Comparison of ENCODE assay signal across 10 cellular contexts in genomic region chr6:157984686-157985225, GRCh38. TPM values are rescaled to one million over a fixed set of nuclear protein-coding genes. Genes with fewer than 3 reads are reported as not detected.
A peak's percentile ranks its signal among the peaks of the same experiment; 100 is the strongest.
DNase-seq lines count a peak whose midpoint lies in the region; ATAC-seq and TF ChIP-seq lines count a peak whose summit lies in the region.
"Had no signal": no experiment of that assay in that cellular context is flagged by ENCODE, and none has a peak within 500 bp of the region (broad histone marks: within the 10 kb centered on the region; RNA-seq: fewer than 3 reads in every experiment).

No MANE protein-coding gene starts in this region.

- H3K4me1 ChIP-seq in GM23248 (ENCODE audit: insufficient read depth), result peaks cover 21% of the 10 kb centered on the region

- no peaks in the 10 kb centered on the region for H3K9me3 Mint-ChIP-seq in activated CD8-positive, alpha-beta T cell treated with anti-CD3 and anti-CD28 coated beads for 36 hours

- H3K4me3 Mint-ChIP-seq in activated CD8-positive, alpha-beta T cell treated with anti-CD3 and anti-CD28 coated beads for 36 hours, result peak overlapping the region; percentile 26

- no peak for ATAC-seq in activated CD8-positive, alpha-beta T cell treated with anti-CD3 and anti-CD28 coated beads for 36 hours
- ATAC-seq in left lobe of liver, result no peak

- no peak overlapping the region for H3K4me2 ChIP-seq in GM23248 (ENCODE audit: unreplicated experiment)

- H3K36me3 Mint-ChIP-seq in activated CD8-positive, alpha-beta T cell treated with anti-CD3 and anti-CD28 coated beads for 36 hours (ENCODE audit: low read depth), result peaks cover 7% of the 10 kb centered on the region

- POLR2A ChIA-PET in activated CD8-positive, alpha-beta T cell treated with anti-CD3 and anti-CD28 coated beads for 36 hours (lab: Charles Lee), result interaction anchor here (1.6 kb wide), 1 partner anchor 37 kb away, joined by 5 read pairs; no protein-coding TSS in a partner anchor

- DNase-seq in GM23248 (no peak), mesenteric fat pad (ENCODE audit: low spot score) (peak; percentile 57), DMS79 treated with DMSO at 0.1 percent for 48 hours (lab: John Stamatoyannopoulos, UW) (no peak), left lobe of liver (ENCODE audit: low spot score) (no peak), NCI-H446 treated with DMSO at 0.1 percent for 48 hours (lab: John Stamatoyannopoulos, UW) (no peak), NCI-H1048 (lab: John Stamatoyannopoulos, UW) (no peak)
- peak; percentile 42 for DNase-seq in activated CD8-positive, alpha-beta T cell treated with anti-CD3 and anti-CD28 coated beads for 36 hours
- DNase-seq: NCI-H510A treated with DMSO at 0.1 percent for 48 hours had no signal

- H3K4me3 ChIP-seq in GM23248, result peak overlapping the region; percentile 96
- H3K4me3 ChIP-seq: suprapubic skin had no signal

- H3K27ac Mint-ChIP-seq in activated CD8-positive, alpha-beta T cell treated with anti-CD3 and anti-CD28 coated beads for 36 hours, result peak overlapping the region; percentile 39

- intact Hi-C loops in activated CD8-positive, alpha-beta T cell treated with anti-CD3 and anti-CD28 coated beads for 36 hours (cut with micrococcal nuclease), result loop anchor here (5.0 kb wide), 2 partner anchors 43 to 88 kb away; no protein-coding TSS in a partner anchor

- H3F3A ChIP-seq in GM23248 (ENCODE audit: insufficient read depth), result peaks cover 29% of the 10 kb centered on the region

- no peaks in the 10 kb centered on the region for H3K9me2 ChIP-seq in GM23248 (ENCODE audit: insufficient read depth)

- H3K27me3 Mint-ChIP-seq in activated CD8-positive, alpha-beta T cell treated with anti-CD3 and anti-CD28 coated beads for 36 hours, result no peaks in the 10 kb centered on the region

- peaks cover 76% of the 10 kb centered on the region for H3K79me2 ChIP-seq in GM23248 (ENCODE audit: insufficient read depth)

- WGBS in GM23248 (ENCODE audit: low coverage in 1 of 2, low lambda C conversion rate in 2 of 2, missing lambda C conversion rate in 2 of 2), 2 experiments, result 84 to 86% methylated on average over 14 of the region's 14 CpGs

- no peaks in the 10 kb centered on the region for H3K36me3 ChIP-seq in GM23248 (ENCODE audit: low read depth)
- H3K36me3 ChIP-seq: suprapubic skin had no signal

- no peaks in the 10 kb centered on the region for H3K9me3 ChIP-seq in GM23248 (ENCODE audit: low read depth)
- H3K9me3 ChIP-seq: suprapubic skin had no signal

- CTCF ChIA-PET in activated CD8-positive, alpha-beta T cell treated with anti-CD3 and anti-CD28 coated beads for 36 hours (lab: Charles Lee), result interaction anchor here (0.9 to 3.7 kb wide), 7 partner anchors 9 to 228 kb away, joined by 3 to 25 read pairs (median 4); no protein-coding TSS in a partner anchor

- H4K20me1 ChIP-seq in GM23248 (ENCODE audit: insufficient read depth), result no peaks in the 10 kb centered on the region

- H3K4me1 Mint-ChIP-seq in activated CD8-positive, alpha-beta T cell treated with anti-CD3 and anti-CD28 coated beads for 36 hours (ENCODE audit: low read depth), result peaks cover 54% of the 10 kb centered on the region

- H3K9ac ChIP-seq in GM23248, result 0 out of 2 replicates have a peak overlapping the region, but pooled peaks have one; percentile 26

- no peak overlapping the region for H2AFZ ChIP-seq in GM23248

- no peak for TF ChIP-seq CTCF in 22Rv1 (IDR thresholded peaks at IDR 0.05)
- no peak for TF ChIP-seq CTCF in activated CD8-positive, alpha-beta T cell treated with anti-CD3 and anti-CD28 coated beads for 36 hours (IDR thresholded peaks at IDR 0.05)

- H3K27ac ChIP-seq in 22Rv1 (peak overlapping the region; percentile 79; the same call in 1 of the 2 replicates), GM23248 (no peak overlapping the region)
- H3K27ac ChIP-seq: suprapubic skin had no signal

- H3K27me3 ChIP-seq in GM23248 (replicated peaks; ENCODE audit: insufficient read depth), result no peaks in the 10 kb centered on the region
- H3K27me3 ChIP-seq: suprapubic skin had no signal

- in situ Hi-C loops in GM23248 (cut with MboI), result no loop called here

RNA-seq across cellular contexts. Expression of gene SYNJ2, which starts 3.1 kb away (rescaled TPM):
- total RNA-seq in GM23248 (2014; rRNA removed; shearing (Covaris generic)), result 25.3 and 28.6 TPM in 2 replicates
- 17.6 and 20.5 TPM in 2 replicates for polyA plus RNA-seq in GM23248 (2016; fragmentation: Nextera tagmentation; extraction: Ambion mirVana)
- total RNA-seq in activated CD8-positive, alpha-beta T cell treated with anti-CD3 and anti-CD28 coated beads for 36 hours, result 10 to 100 TPM; 27.7 to 28.5 TPM
- total RNA-seq in mesenteric fat pad (7.5 TPM), left lobe of liver (5.5 TPM)

Comparison
In these comparisons a context has a peak if more than half of its experiments do, and no peak if none do; other contexts are left out.
1. DNase-seq: peak in activated CD8-positive, alpha-beta T cell treated with anti-CD3 and anti-CD28 coated beads for 36 hours (single experiment) and mesenteric fat pad (single experiment); none in GM23248 (single experiment), DMS79 treated with DMSO at 0.1 percent for 48 hours (single experiment), left lobe of liver (single experiment), NCI-H446 treated with DMSO at 0.1 percent for 48 hours (single experiment) and NCI-H1048 (single experiment).